1 cellular context compared by ENCODE assay signal in genomic region chr7:30585675-30586074, GRCh38.
A peak's percentile ranks its signal among the peaks of the same experiment; 100 is the strongest.
TF ChIP-seq lines count a peak whose summit lies in the region.

No MANE protein-coding gene starts in this region.

TF ChIP-seq in K562, 482 proteins besides CTCF, POLR2A, EP300 and RAD21 (continued from another document):
- TF ChIP-seq ZNF449 (CRISPR knock-in tag; IDR thresholded peaks at IDR 0.05) (no peak), VEZF1 (CRISPR knock-in tag; IDR thresholded peaks at IDR 0.05) (no peak), CEBPB (tag; IDR thresholded peaks at IDR 0.05) (peak; percentile 43)
